In the genomic region with DNA sequence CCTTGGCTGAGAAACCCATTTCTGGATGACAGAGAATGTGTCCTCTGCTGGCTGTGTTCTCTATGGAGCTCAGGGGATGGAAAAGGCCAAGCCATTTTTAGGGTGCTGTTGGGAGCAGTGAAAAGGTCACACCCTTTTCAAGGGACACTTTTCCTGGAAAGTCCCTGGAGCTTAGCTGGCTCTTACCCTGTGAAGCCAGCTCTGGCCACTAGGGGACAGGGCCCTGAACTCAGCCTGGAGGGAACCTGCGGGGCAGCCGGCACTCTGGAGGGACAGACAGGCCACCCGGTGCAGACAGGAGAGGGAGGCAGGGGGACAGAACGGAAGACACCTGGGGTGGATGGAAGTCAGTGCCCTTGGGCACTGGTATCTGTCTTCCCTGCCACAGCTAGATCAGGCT, we compare ENCODE assay signal across 8 cellular contexts.
DNase-seq lines count a peak whose midpoint lies in the region; ATAC-seq, FAIRE-seq and TF ChIP-seq lines count a peak whose summit lies in the region.
"Not testable (repeated sequence)": the region's sequence is repeated elsewhere in the genome, so short reads cannot be mapped to it uniquely, and the experiment has no call there.

No MANE protein-coding gene starts in this region.

- not testable (repeated sequence) for H3K9me2 ChIP-seq in GM23338 (ENCODE audit: insufficient read depth)

- in situ Hi-C loops in HepG2 (cut with HindIII; ENCODE audit: extremely low pct_ligation_motif_present, low pct_unique_long_range_greater_than_20kb): not testable (repeated sequence)

- not testable (repeated sequence) for H3K4me3 Mint-ChIP-seq in Calu3 (ENCODE audit: low read depth, unreplicated experiment); GM23338; activated B cell treated with CpG ODN at 0.5 μM for 24 hours; activated T-cell treated with anti-CD3 and anti-CD28 coated beads, Interleukin-2, amount 50 U/mL, for 72 hours; chondrocyte (ENCODE audit: unreplicated experiment); neural crest cell; progenitor cell of endocrine pancreas (ENCODE audit: low read depth)

- H3K9ac ChIP-seq in HepG2 (ENCODE audit: insufficient read depth, low read depth, low read length): not testable (repeated sequence)

- H3K36me3 Mint-ChIP-seq in Calu3 (ENCODE audit: insufficient read depth, unreplicated experiment); GM23338 (ENCODE audit: low read depth); activated B cell treated with CpG ODN at 0.5 μM for 24 hours (ENCODE audit: low read depth); activated T-cell treated with anti-CD3 and anti-CD28 coated beads, Interleukin-2, amount 50 U/mL, for 72 hours (ENCODE audit: insufficient read depth in 2 of 2); chondrocyte (ENCODE audit: low read depth); neural crest cell (ENCODE audit: low read depth); progenitor cell of endocrine pancreas (ENCODE audit: insufficient read depth): not testable (repeated sequence)

- H3K9me3 Mint-ChIP-seq in Calu3 (ENCODE audit: low read depth, unreplicated experiment); GM23338; activated B cell treated with CpG ODN at 0.5 μM for 24 hours; activated T-cell treated with anti-CD3 and anti-CD28 coated beads, Interleukin-2, amount 50 U/mL, for 72 hours; chondrocyte (ENCODE audit: low read depth); neural crest cell; progenitor cell of endocrine pancreas (ENCODE audit: low read depth): not testable (repeated sequence)

- TF ChIP-seq CTCF in Calu3 (IDR thresholded peaks at IDR 0.05; ENCODE audit: unreplicated experiment); activated B cell treated with CpG ODN at 0.5 μM for 24 hours (IDR thresholded peaks at IDR 0.05); HepG2 (CRISPR knock-in tag; IDR thresholded peaks at IDR 0.05): not testable (repeated sequence)
- peak; percentile 29 to 34; a peak in 2 of 4 replicates for TF ChIP-seq CTCF in GM23338 (conservative IDR thresholded peaks at IDR 0.05; ENCODE audit: low read depth in 2 of 2)
- TF ChIP-seq CTCF in chondrocyte (IDR thresholded peaks at IDR 0.05): peak; percentile 21
- TF ChIP-seq CTCF in neural crest cell (conservative IDR thresholded peaks at IDR 0.05): peak; percentile 40
- TF ChIP-seq CTCF in progenitor cell of endocrine pancreas (IDR thresholded peaks at IDR 0.05; ENCODE audit: unreplicated experiment): peak; percentile 37

- H3K36me3 ChIP-seq in GM23338 (ENCODE audit: insufficient read depth); HepG2 (replicated peaks in 1 of 2; ENCODE audit: control insufficient read depth in 1 of 2, insufficient read depth in 2 of 2, low read length in 2 of 2): not testable (repeated sequence)

- not testable (repeated sequence) for H3K27ac Mint-ChIP-seq in Calu3 (ENCODE audit: unreplicated experiment); GM23338; activated B cell treated with CpG ODN at 0.5 μM for 24 hours; activated T-cell treated with anti-CD3 and anti-CD28 coated beads, Interleukin-2, amount 50 U/mL, for 72 hours; chondrocyte (ENCODE audit: unreplicated experiment); neural crest cell (ENCODE audit: unreplicated experiment); progenitor cell of endocrine pancreas

- not testable (repeated sequence) for H3K4me2 ChIP-seq in GM23338; HepG2 (ENCODE audit: low read depth, low read length)

- H3K4me1 ChIP-seq in GM23338 (ENCODE audit: insufficient read depth); HepG2 (ENCODE audit: insufficient read depth, low read length): not testable (repeated sequence)

- not testable (repeated sequence) for H3K27me3 ChIP-seq in GM23338 (ENCODE audit: insufficient read depth); HepG2 (ENCODE audit: control insufficient read depth in 1 of 2, insufficient read depth in 2 of 2, low read length in 2 of 2)

- ATAC-seq in GM23338; activated B cell treated with CpG ODN at 0.5 μM for 24 hours (ENCODE audit: low read depth); activated T-cell treated with anti-CD3 and anti-CD28 coated beads, Interleukin-2, amount 50 U/mL, for 72 hours (replicated peaks in 1 of 2); HepG2: not testable (repeated sequence)

- not testable (repeated sequence) for TF ChIP-seq POLR2A in HepG2 (IDR thresholded peaks at IDR 0.05; ENCODE audit: insufficient read depth in 1 of 2, low read depth in 2 of 2, low read length in 2 of 2)

- CTCF ChIA-PET in Calu3 (lab: Charles Lee); activated B cell treated with CpG ODN at 0.5 μM for 24 hours (lab: Charles Lee); HepG2 (lab: Yijun Ruan, JAX; ENCODE audit: low intra/inter-chr PET ratio, low total read pairs): not testable (repeated sequence)

- H3K4me3 ChIP-seq in GM23338; HepG2 (replicated peaks in 1 of 3; ENCODE audit: insufficient read depth in 1 of 3, low read depth in 2 of 3, low read length in 3 of 3): not testable (repeated sequence)

- H3K4me1 Mint-ChIP-seq in Calu3 (ENCODE audit: low read depth, unreplicated experiment); GM23338; activated B cell treated with CpG ODN at 0.5 μM for 24 hours; activated T-cell treated with anti-CD3 and anti-CD28 coated beads, Interleukin-2, amount 50 U/mL, for 72 hours (ENCODE audit: low read depth); chondrocyte (ENCODE audit: low read depth); neural crest cell; progenitor cell of endocrine pancreas (ENCODE audit: low read depth): not testable (repeated sequence)

- POLR2A ChIA-PET in activated B cell treated with CpG ODN at 0.5 μM for 24 hours (lab: Charles Lee); HepG2 (lab: Yijun Ruan, JAX): not testable (repeated sequence)

- BruUV-seq in Calu3 (replicated peaks; lab: Mats Ljungman, UMichigan); HepG2 (replicated peaks; lab: Mats Ljungman, UMichigan): not testable (repeated sequence)

- H4K20me1 ChIP-seq in GM23338 (replicated peaks; ENCODE audit: insufficient read depth); HepG2 (ENCODE audit: insufficient read depth, low read length): not testable (repeated sequence)

- TF ChIP-seq EP300 in HepG2 (IDR thresholded peaks at IDR 0.05; ENCODE audit: low read depth in 2 of 2, low read length in 2 of 2); HepG2 (CRISPR knock-in tag; IDR thresholded peaks at IDR 0.05; ENCODE audit: borderline replicate concordance): not testable (repeated sequence)

- H3K79me2 ChIP-seq in GM23338 (replicated peaks; ENCODE audit: insufficient read depth); HepG2 (ENCODE audit: insufficient read depth, low read length): not testable (repeated sequence)

- H3K9me3 ChIP-seq in HepG2 (ENCODE audit: low read length): not testable (repeated sequence)

- DNase-seq in Calu3: peak; percentile 40
- not testable (repeated sequence) for DNase-seq in GM23338 (ENCODE audit: low spot score); chondrocyte (ENCODE audit: low spot score); HepG2 (ENCODE audit: low spot score); neural crest cell (ENCODE audit: low read depth, low spot score); progenitor cell of endocrine pancreas (ENCODE audit: low spot score, unreplicated experiment)
- peak; percentile 14 for DNase-seq in activated B cell treated with CpG ODN at 0.5 μM for 24 hours
- DNase-seq in activated T-cell treated with anti-CD3 and anti-CD28 coated beads, Interleukin-2, amount 50 U/mL, for 72 hours: peak; percentile 26 to 32

- intact Hi-C loops in Calu3 (cut with micrococcal nuclease; ENCODE audit: unreplicated experiment); activated B cell treated with CpG ODN at 0.5 μM for 24 hours (cut with micrococcal nuclease); HepG2 (cut with micrococcal nuclease; ENCODE audit: unreplicated experiment): not testable (repeated sequence)

- H3K27me3 Mint-ChIP-seq in Calu3 (ENCODE audit: unreplicated experiment); GM23338 (ENCODE audit: insufficient read depth, low read depth, poor library complexity); activated B cell treated with CpG ODN at 0.5 μM for 24 hours; activated T-cell treated with anti-CD3 and anti-CD28 coated beads, Interleukin-2, amount 50 U/mL, for 72 hours (ENCODE audit: low read depth); chondrocyte (ENCODE audit: low read depth); neural crest cell (ENCODE audit: low read depth); progenitor cell of endocrine pancreas: not testable (repeated sequence)

- H3K27ac ChIP-seq in GM23338 (ENCODE audit: low read depth); HepG2 (ENCODE audit: extremely low read length, insufficient read depth, low read length): not testable (repeated sequence)

- FAIRE-seq in HepG2 (lab: Jason Lieb, UNC): not testable (repeated sequence)

- not testable (repeated sequence) for H2AFZ ChIP-seq in GM23338; HepG2 (ENCODE audit: low read length)

- H3F3A ChIP-seq in GM23338 (replicated peaks; ENCODE audit: low read depth): not testable (repeated sequence)

- WGBS in HepG2 (ENCODE audit: low lambda C conversion rate): 5% methylated on average over 4 of the region's 4 CpGs

- not testable (repeated sequence) for TF ChIP-seq RAD21 in HepG2 (CRISPR knock-in tag; IDR thresholded peaks at IDR 0.05)
